In the genomic region with DNA sequence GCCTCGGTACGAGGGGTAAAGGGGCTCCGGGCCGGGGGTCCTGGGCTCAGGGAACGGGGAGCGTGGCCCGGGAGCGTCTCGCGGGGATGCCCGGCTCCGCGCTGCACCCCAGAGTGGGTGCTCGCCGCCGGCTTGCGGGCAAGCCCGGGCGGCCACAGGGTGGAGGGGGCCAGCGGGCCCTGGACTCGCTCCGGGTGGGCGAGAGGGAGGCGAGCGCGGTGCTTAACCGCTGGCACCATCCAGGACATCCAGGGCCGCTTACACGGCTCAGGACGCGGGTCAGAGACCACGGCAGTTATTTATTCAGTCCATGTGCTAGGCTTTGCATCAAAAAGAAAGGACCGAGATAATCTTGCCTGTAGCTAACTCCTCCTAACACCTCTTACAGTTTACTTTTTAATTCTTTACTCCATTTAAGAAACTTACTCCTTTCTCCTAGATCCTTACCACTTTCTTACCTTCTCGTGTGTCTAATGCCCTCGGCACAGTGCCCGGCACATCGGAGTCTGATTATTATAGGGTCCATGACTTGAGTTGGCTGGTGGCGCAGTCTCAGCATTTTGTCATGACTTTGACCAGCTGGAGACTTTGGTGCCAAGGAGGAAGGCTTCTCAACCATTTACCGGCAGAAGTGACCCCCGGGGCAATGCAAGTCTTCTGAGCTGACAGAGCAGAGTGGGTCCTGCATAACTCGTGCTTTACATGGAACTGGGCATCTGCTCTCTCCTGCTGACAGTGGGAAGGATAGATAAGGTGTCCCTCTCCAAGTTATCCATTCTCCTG, we compare ENCODE assay signal across 8 cellular contexts. TPM values are rescaled to one million over a fixed set of nuclear protein-coding genes. Genes with fewer than 3 reads are reported as not detected.
DNase-seq lines count a peak whose midpoint lies in the region; ATAC-seq and TF ChIP-seq lines count a peak whose summit lies in the region.

No MANE protein-coding gene starts in this region.

- TF ChIP-seq CTCF in epithelial cell of proximal tubule (conservative IDR thresholded peaks at IDR 0.05; ENCODE audit: low read depth, low read length) = no peak
- TF ChIP-seq CTCF in nephron progenitor cell (IDR thresholded peaks at IDR 0.05) = no peak

- H3K4me3 ChIP-seq in epithelial cell of proximal tubule (ENCODE audit: low read depth, low read length) = peak overlapping the region; percentile 84

- ATAC-seq in GM18498 (IDR thresholded peaks at IDR 0.05; ENCODE audit: unreplicated experiment) (peak; percentile 36), HG02610 (IDR thresholded peaks at IDR 0.05; ENCODE audit: unreplicated experiment) (peak; percentile 26)

- H3K36me3 Mint-ChIP-seq in nephron progenitor cell (ENCODE audit: low read depth) = peaks cover 7% of the 10 kb centered on the region

- H3K27ac Mint-ChIP-seq in nephron progenitor cell = no peak overlapping the region

- H3K27me3 Mint-ChIP-seq in nephron progenitor cell (ENCODE audit: low read depth, poor library complexity) = peaks cover 27% of the 10 kb centered on the region

- peaks cover 24% of the 10 kb centered on the region for H3K4me1 Mint-ChIP-seq in nephron progenitor cell

- DNase-seq in RPMI8226 (peak; percentile 19), epithelial cell of proximal tubule (ENCODE audit: low read depth) (no peak), nephron progenitor cell (no peak), GDM1 (lab: John Stamatoyannopoulos, UW) (no peak), D341Med (ENCODE audit: low spot score) (no peak)
- DNase-seq in stimulated activated CD4-positive, alpha-beta T cell treated with anti-CD3 and anti-CD28 coated beads, Interleukin-1b, Interleukin-23, amount 100 ng/mL, for 48 hours = no peak

- no peaks in the 10 kb centered on the region for H3K9me3 Mint-ChIP-seq in nephron progenitor cell

- peak overlapping the region; percentile 89 for H3K4me3 Mint-ChIP-seq in nephron progenitor cell

RNA-seq across cellular contexts. Expression of gene ANXA4, which starts 0.4 kb away (rescaled TPM):
- 51.4 and 61.2 TPM in 2 replicates for total RNA-seq in epithelial cell of proximal tubule
